Comparison of ENCODE assay signal across 17 cellular contexts in genomic region chr11:63663809-63664208, GRCh38. TPM values are rescaled to one million over a fixed set of nuclear protein-coding genes. Genes with fewer than 3 reads are reported as not detected.
DNase-seq lines count a peak whose midpoint lies in the region; ATAC-seq, FAIRE-seq and TF ChIP-seq lines count a peak whose summit lies in the region.
"Had no signal": no experiment of that assay in that cellular context is flagged by ENCODE, and none has a peak within 500 bp of the region (broad histone marks: within the 10 kb centered on the region; RNA-seq: fewer than 3 reads in every experiment).

No MANE protein-coding gene starts in this region.

- peaks cover 94% of the 10 kb centered on the region for H3K79me2 ChIP-seq in ACC112 (ENCODE audit: control insufficient read depth, insufficient read depth, low read length, unreplicated experiment)

- H3K27ac ChIP-seq in ACC112 (ENCODE audit: low read depth, low read length) (peak overlapping the region; percentile 64), foreskin keratinocyte (peak overlapping the region; percentile 46)
- H3K27ac ChIP-seq: uterus had no signal

- H3K4me1 ChIP-seq in ACC112 (ENCODE audit: control insufficient read depth, insufficient read depth, low read length, unreplicated experiment) (peaks cover 50% of the 10 kb centered on the region), foreskin keratinocyte (peaks cover 43% of the 10 kb centered on the region)

- in situ Hi-C loops in astrocyte of the spinal cord (cut with HindIII; ENCODE audit: low sequenced_read_pairs) = no loop called here

- H3K4me3 ChIP-seq in ACC112 (ENCODE audit: low read depth, low read length) (no peak overlapping the region; the same call in 1 of the 2 replicates), astrocyte of the spinal cord (ENCODE audit: low read depth, low read length) (no peak overlapping the region)
- H3K4me3 ChIP-seq: uterus had no signal

- no peak overlapping the region for H2AFZ ChIP-seq in ACC112 (ENCODE audit: low read length, unreplicated experiment)

- no peaks in the 10 kb centered on the region for H3K27me3 ChIP-seq in ACC112 (ENCODE audit: insufficient read depth, low read length)
- no peaks in the 10 kb centered on the region for H3K27me3 ChIP-seq in foreskin keratinocyte
- H3K27me3 ChIP-seq: uterus had no signal

- no peaks in the 10 kb centered on the region; the same call in 1 of the 2 replicates for H3K36me3 ChIP-seq in ACC112 (ENCODE audit: insufficient read depth, low read length)
- H3K36me3 ChIP-seq: uterus had no signal

- ATAC-seq in foreskin keratinocyte (peak; percentile 53), GM18505 (IDR thresholded peaks at IDR 0.05; ENCODE audit: unreplicated experiment) (no peak), HG03469 (IDR thresholded peaks at IDR 0.05; ENCODE audit: unreplicated experiment) (no peak)
- ATAC-seq: activated CD8-positive, alpha-beta T cell treated with anti-CD3 and anti-CD28 coated beads for 36 hours; T-helper 17 cell had no signal

- FAIRE-seq in HTR-8/SVneo (lab: Jason Lieb, UNC) = no peak
- FAIRE-seq: frontal cortex, kidney had no signal

- no peak for TF ChIP-seq POLR2A in GM18505 (IDR thresholded peaks at IDR 0.05; ENCODE audit: borderline replicate concordance, extremely low read depth, insufficient read depth, insufficient read length)

- TF ChIP-seq CTCF in astrocyte of the spinal cord (IDR thresholded peaks at IDR 0.05; ENCODE audit: low read depth, low read length) = no peak
- TF ChIP-seq CTCF in foreskin keratinocyte (conservative IDR thresholded peaks at IDR 0.05) = no peak

- DNase-seq in HTR-8/SVneo (ENCODE audit: insufficient read length, low spot score) = peak; percentile 57
- DNase-seq in astrocyte of the spinal cord (ENCODE audit: low read depth, low spot score) = peak; percentile 73
- peak; percentile 31 to 65 for DNase-seq in foreskin keratinocyte
- DNase-seq in COLO829 (ENCODE audit: low spot score) = no peak
- no peak for DNase-seq in SKM-1 treated with dmso at 0.1 percent for 144 hours (lab: John Stamatoyannopoulos, UW; ENCODE audit: unreplicated experiment)
- DNase-seq: activated CD8-positive, alpha-beta T cell treated with anti-CD3 and anti-CD28 coated beads for 36 hours; activated gamma-delta T cell; DND-41; kidney; NCI-H2171 treated with DMSO at 0.1 percent for 48 hours; T-helper 17 cell; uterus had no signal

RNA-seq across cellular contexts. Expression of gene ATL3, which starts 7.4 kb away (rescaled TPM):
- 43.0 and 50.4 TPM in 2 replicates for total RNA-seq in foreskin keratinocyte
- 20.4 and 20.8 TPM in 2 replicates for polyA plus RNA-seq in foreskin keratinocyte

RNA-seq across cellular contexts. Expression of gene RTN3, which starts 17.5 kb away (rescaled TPM):
- 56.5 and 57.1 TPM in 2 replicates for total RNA-seq in foreskin keratinocyte
- 39.0 and 43.5 TPM in 2 replicates for polyA plus RNA-seq in foreskin keratinocyte

RNA-seq across cellular contexts. Expression of gene PLAAT3, which starts 49.6 kb away (rescaled TPM):
- 0.14 and 0.58 TPM in 2 replicates for total RNA-seq in foreskin keratinocyte
- polyA plus RNA-seq in foreskin keratinocyte = 0.26 and 0.74 TPM in 2 replicates
- polyA plus RNA-seq: neural cell had no signal

Comparison
In these comparisons a context has a peak if more than half of its experiments do, and no peak if none do; other contexts are left out.
1. DNase-seq: peak in HTR-8/SVneo (single experiment), astrocyte of the spinal cord (single experiment) and foreskin keratinocyte (2 of 2); none in COLO829 (single experiment) and SKM-1 treated with dmso at 0.1 percent for 144 hours (single experiment).